7 cellular contexts compared by ENCODE assay signal in the genomic region with DNA sequence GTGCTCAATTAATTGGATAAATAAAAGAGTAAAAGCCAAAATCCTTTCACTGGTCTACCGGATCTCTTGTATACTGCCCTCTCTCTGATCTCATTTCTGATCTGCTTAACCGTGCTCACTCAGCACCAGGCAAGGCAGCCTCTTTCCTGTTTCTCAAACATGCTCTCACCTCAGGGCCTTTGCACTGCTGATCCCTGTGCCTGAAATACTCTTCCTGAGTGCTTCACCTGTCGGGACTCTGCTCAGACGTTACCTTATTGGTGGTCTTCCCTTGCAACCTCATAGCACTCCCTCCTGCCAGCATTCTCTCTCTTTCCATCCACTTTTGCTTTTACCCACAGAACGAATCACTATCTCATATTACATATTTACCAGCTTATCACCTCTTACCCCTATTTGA. TPM values are rescaled to one million over a fixed set of nuclear protein-coding genes. Genes with fewer than 3 reads are reported as not detected.
"Had no signal": no experiment of that assay in that cellular context is flagged by ENCODE, and none has a peak within 500 bp of the region (broad histone marks: within the 10 kb centered on the region; RNA-seq: fewer than 3 reads in every experiment).

No MANE protein-coding gene starts in this region.

- DNase-seq: GDM1, GF-D8 had no signal

- FAIRE-seq: G401.6, GM12891, GM12892, GM18507 had no signal

RNA-seq across cellular contexts. Expression of a gene that starts 55.6 kb away (rescaled TPM):
- total RNA-seq: G401 had no signal
